ENCODE assay signal across 20 cellular contexts in genomic region chr2:68316091-68316490, GRCh38. TPM values are rescaled to one million over a fixed set of nuclear protein-coding genes. Genes with fewer than 3 reads are reported as not detected.
"Had no signal": no experiment of that assay in that cellular context is flagged by ENCODE, and none has a peak within 500 bp of the region (broad histone marks: within the 10 kb centered on the region; RNA-seq: fewer than 3 reads in every experiment).

No MANE protein-coding gene starts in this region.

- H3K27ac Mint-ChIP-seq: activated naive CD8-positive, alpha-beta T cell treated with anti-CD3 and anti-CD28 coated beads, Interleukin-2, amount 10 ng/mL, durations not matched to agents 7 days and 5 days; nephron progenitor cell had no signal

- H3K4me3 Mint-ChIP-seq: activated naive CD8-positive, alpha-beta T cell treated with anti-CD3 and anti-CD28 coated beads, Interleukin-2, amount 10 ng/mL, durations not matched to agents 7 days and 5 days; activated T-cell treated with anti-CD3 and anti-CD28 coated beads, Interleukin-2, amount 50 U/mL, for 4 hours; nephron progenitor cell had no signal

- H3K4me2 ChIP-seq: hepatocyte had no signal

- H3K4me3 ChIP-seq: ascending aorta, cardiac muscle cell, coronary artery, hepatocyte, spleen, suprapubic skin, upper lobe of left lung had no signal

- H3K9me3 Mint-ChIP-seq: activated naive CD8-positive, alpha-beta T cell treated with anti-CD3 and anti-CD28 coated beads, Interleukin-2, amount 10 ng/mL, durations not matched to agents 7 days and 5 days; nephron progenitor cell had no signal

- H3K27ac ChIP-seq: ascending aorta, cardiac muscle cell, coronary artery, hepatocyte, spleen, suprapubic skin, upper lobe of left lung had no signal

- ATAC-seq: activated T-cell treated with anti-CD3 and anti-CD28 coated beads, Interleukin-2, amount 50 U/mL, for 4 hours; left ventricle myocardium superior; sciatic nerve had no signal

- H3K79me2 ChIP-seq: hepatocyte had no signal

- H3K36me3 Mint-ChIP-seq: activated naive CD8-positive, alpha-beta T cell treated with anti-CD3 and anti-CD28 coated beads, Interleukin-2, amount 10 ng/mL, durations not matched to agents 7 days and 5 days had no signal

- H2AFZ ChIP-seq: hepatocyte had no signal

- DNase-seq: activated CD4-positive, alpha-beta T cell treated with anti-CD3 and anti-CD28 coated beads for 1 hour; activated CD4-positive, alpha-beta T cell treated with anti-CD3 and anti-CD28 coated beads, Interleukin-2, amount 50 U/mL, for 48 hours; activated effector memory CD4-positive, alpha-beta T cell treated with anti-CD3 and anti-CD28 coated beads, Interleukin-2, amount 50 U/mL, for 16 hours; activated naive CD8-positive, alpha-beta T cell treated with anti-CD3 and anti-CD28 coated beads, Interleukin-2, amount 10 ng/mL, durations not matched to agents 7 days and 5 days; activated T-cell treated with anti-CD3 and anti-CD28 coated beads, Interleukin-2, amount 50 U/mL, for 4 hours; effector CD4-positive, alpha-beta T cell; left ventricle myocardium superior; nephron progenitor cell; spleen; stimulated activated CD4-positive, alpha-beta T cell treated with anti-CD3 and anti-CD28 coated beads, Interleukin-2, amount 100 ng/mL, for 24 hours; stimulated activated naive CD4-positive, alpha-beta T cell treated with Interleukin-2 at 50 U/mL for 16 hours; T-helper 2 cell; upper lobe of left lung had no signal

- H3K36me3 ChIP-seq: cardiac muscle cell, spleen, suprapubic skin had no signal

- H3K27me3 ChIP-seq: ascending aorta had no signal

RNA-seq across cellular contexts. Expression of gene CNRIP1, which starts 3.7 kb away (rescaled TPM):
- total RNA-seq: activated naive CD8-positive, alpha-beta T cell treated with anti-CD3 and anti-CD28 coated beads, Interleukin-2, amount 10 ng/mL, durations not matched to agents 7 days and 5 days had no signal

RNA-seq across cellular contexts. Expression of gene PLEK, which starts 49.0 kb away (rescaled TPM):
- total RNA-seq: cardiac muscle cell, kidney epithelial cell had no signal
- polyA plus RNA-seq: cardiac muscle cell had no signal
